ENCODE assay signal across 1 cellular context in the genomic region with DNA sequence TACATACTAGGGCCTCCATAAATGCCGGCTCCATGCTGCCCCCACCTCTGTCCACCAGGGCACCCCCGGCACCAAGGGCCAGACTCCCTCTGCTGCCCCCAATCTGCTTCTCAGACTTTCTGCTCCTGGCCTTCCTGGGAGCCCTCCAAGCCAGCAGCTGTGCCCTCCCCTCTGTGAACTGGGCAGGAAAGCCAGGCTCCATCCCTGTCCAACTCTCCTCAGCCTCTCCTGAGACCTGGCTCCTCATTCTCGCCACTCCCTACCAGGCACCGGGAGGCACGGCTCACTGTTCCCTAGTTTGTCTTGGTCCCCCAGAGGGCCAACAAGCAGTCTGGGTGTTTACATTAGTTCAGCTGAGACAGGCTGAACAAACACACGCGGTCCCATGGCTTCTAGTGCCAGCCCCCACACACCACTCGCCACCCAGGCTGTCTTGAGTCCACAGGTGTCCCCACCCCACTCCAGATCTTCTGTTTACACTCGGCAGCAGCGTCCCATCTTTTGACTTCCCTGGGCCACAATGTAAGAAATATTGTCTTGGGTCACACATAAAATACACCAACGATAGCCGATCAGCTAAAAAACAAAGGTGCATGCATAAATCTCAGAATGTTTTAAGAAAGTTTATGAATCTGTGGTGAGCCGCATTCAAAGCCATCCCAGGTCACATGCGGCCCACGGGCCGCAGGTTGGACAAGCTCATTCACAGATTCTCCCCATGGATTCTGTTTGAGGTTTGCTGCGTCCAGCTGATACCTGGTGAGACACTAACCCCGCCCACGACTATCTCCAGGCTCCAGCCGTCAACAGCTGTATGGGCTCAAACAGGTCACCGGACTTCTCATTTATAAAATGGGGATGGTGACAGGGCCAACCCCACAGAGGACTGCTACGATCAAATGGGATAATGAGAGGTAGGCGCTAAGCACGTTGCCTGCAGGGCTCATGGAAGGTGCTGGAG.
TF ChIP-seq lines count a peak whose summit lies in the region.

No MANE protein-coding gene starts in this region.

TF ChIP-seq in H1, 55 proteins besides CTCF, POLR2A, EP300 and RAD21:
- TF ChIP-seq KDM4A (IDR thresholded peaks at IDR 0.05; ENCODE audit: low read depth, low read length, severe bottlenecking), result no peak
- no peak for TF ChIP-seq KDM1A (IDR thresholded peaks at IDR 0.05; ENCODE audit: borderline replicate concordance, low read length)
- TF ChIP-seq CREB1 (IDR thresholded peaks at IDR 0.05), result no peak
- no peak for TF ChIP-seq NRF1 (IDR thresholded peaks at IDR 0.05; ENCODE audit: low read depth, low read length)
- TF ChIP-seq FOSL1 (IDR thresholded peaks at IDR 0.05; ENCODE audit: insufficient read depth, low read depth, low read length), result no peak
